ENCODE assay signal across 36 cellular contexts in genomic region chr2:172896541-172897144, GRCh38.
"Had no signal": no experiment of that assay in that cellular context is flagged by ENCODE, and none has a peak within 500 bp of the region (broad histone marks: within the 10 kb centered on the region; RNA-seq: fewer than 3 reads in every experiment).

No MANE protein-coding gene starts in this region.

- H3K36me3 Mint-ChIP-seq: activated naive CD4-positive, alpha-beta T cell treated with anti-CD3 and anti-CD28 coated beads, Interleukin-2, amount 50 U/mL, for 24 hours; activated naive CD8-positive, alpha-beta T cell treated with anti-CD3 and anti-CD28 coated beads for 36 hours; T-cell had no signal

- FAIRE-seq: bronchial epithelial cell had no signal

- H3K9me3 ChIP-seq: adrenal gland, gastrocnemius medialis, heart left ventricle had no signal

- H3K4me3 ChIP-seq: adrenal gland, coronary artery, dorsolateral prefrontal cortex, gastrocnemius medialis, heart left ventricle had no signal

- H3K4me1 Mint-ChIP-seq: activated B cell treated with CpG ODN at 0.5 μM for 24 hours; activated naive CD4-positive, alpha-beta T cell treated with anti-CD3 and anti-CD28 coated beads, Interleukin-2, amount 50 U/mL, for 24 hours; activated naive CD8-positive, alpha-beta T cell treated with anti-CD3 and anti-CD28 coated beads for 36 hours; activated naive CD8-positive, alpha-beta T cell treated with anti-CD3 and anti-CD28 coated beads, Interleukin-2, amount 50 U/mL, for 24 hours; activated T-helper 17 cell treated with anti-CD3 and anti-CD28 coated beads, Interleukin-2, amount 50 U/mL, for 72 hours; central memory CD8-positive, alpha-beta T cell; endodermal cell; T-cell had no signal

- H3K27ac ChIP-seq: adrenal gland, brain microvascular endothelial cell, coronary artery, dorsolateral prefrontal cortex, gastrocnemius medialis, heart left ventricle, WERI-Rb-1 had no signal

- DNase-seq: activated B cell treated with CpG ODN at 0.5 μM for 24 hours; activated CD4-positive, alpha-beta T cell treated with anti-CD3 and anti-CD28 coated beads for 48 hours; activated CD4-positive, alpha-beta T cell treated with anti-CD3 and anti-CD28 coated beads, Interleukin-2, amount 50 U/mL, for 1 hour; activated CD4-positive, alpha-beta T cell treated with anti-CD3 and anti-CD28 coated beads, Interleukin-2, amount 50 U/mL, for 48 hours; activated CD8-positive, alpha-beta memory T cell treated with anti-CD3 and anti-CD28 coated beads for 24 hours; activated CD8-positive, alpha-beta T cell treated with anti-CD3 and anti-CD28 coated beads for 36 hours; activated effector memory CD4-positive, alpha-beta T cell treated with Interleukin-2 at 50 U/mL for 16 hours; activated gamma-delta T cell treated with Interleukin-2 at 50 U/mL for 16 hours; activated naive CD4-positive, alpha-beta T cell treated with anti-CD3 and anti-CD28 coated beads for 36 hours; activated naive CD8-positive, alpha-beta T cell treated with anti-CD3 and anti-CD28 coated beads for 36 hours; activated naive CD8-positive, alpha-beta T cell treated with anti-CD3 and anti-CD28 coated beads, Interleukin-2, amount 50 U/mL, for 24 hours; activated T-cell treated with anti-CD3 and anti-CD28 coated beads, Interleukin-2, amount 50 U/mL, for 4 hours; adrenal gland; amygdala; aorta; brain microvascular endothelial cell; dorsolateral prefrontal cortex; effector memory CD4-positive, alpha-beta T cell; endodermal cell; foreskin fibroblast; gastrocnemius medialis; glutamatergic neuron; heart left ventricle; T-cell; T1000; WERI-Rb-1 had no signal

- H3K4me1 ChIP-seq: gastrocnemius medialis had no signal

- ATAC-seq: activated CD4-positive, CD25-positive, alpha-beta regulatory T cell treated with anti-CD3 and anti-CD28 coated beads, Interleukin-2, amount 50 U/mL, for 24 hours; activated CD8-positive, alpha-beta T cell treated with anti-CD3 and anti-CD28 coated beads for 36 hours; activated naive CD8-positive, alpha-beta T cell treated with anti-CD3 and anti-CD28 coated beads, Interleukin-2, amount 50 U/mL, for 24 hours; activated T-cell treated with anti-CD3 and anti-CD28 coated beads, Interleukin-2, amount 50 U/mL, for 4 hours; activated T-helper 17 cell treated with anti-CD3 and anti-CD28 coated beads, Interleukin-2, amount 50 U/mL, for 72 hours; esophagus mucosa; gastrocnemius medialis; heart left ventricle; T-cell had no signal

- H3K27ac Mint-ChIP-seq: activated B cell treated with CpG ODN at 0.5 μM for 24 hours; activated CD8-positive, alpha-beta T cell treated with anti-CD3 and anti-CD28 coated beads for 36 hours; activated naive CD4-positive, alpha-beta T cell treated with anti-CD3 and anti-CD28 coated beads for 36 hours; activated naive CD4-positive, alpha-beta T cell treated with anti-CD3 and anti-CD28 coated beads, Interleukin-2, amount 50 U/mL, for 24 hours; activated naive CD8-positive, alpha-beta T cell treated with anti-CD3 and anti-CD28 coated beads for 36 hours; activated naive CD8-positive, alpha-beta T cell treated with anti-CD3 and anti-CD28 coated beads, Interleukin-2, amount 50 U/mL, for 24 hours; activated T-helper 17 cell treated with anti-CD3 and anti-CD28 coated beads, Interleukin-2, amount 50 U/mL, for 72 hours; dendritic cell treated with granulocyte-macrophage colony-stimulating factor and Interleukin-4, amounts not matched to agents 40 ng/mL and 50 ng/mL, for 4 days; endodermal cell; T-cell; T-helper 1 cell treated with Interleukin-12 subunit alpha and Interleukin-12 subunit beta and Interleukin-4 antibody, amounts not matched to agents 30 μg/mL and 1 μg/mL, for 36 hours; T-helper 2 cell treated with Interferon-gamma antibody and Interleukin-4, amounts not matched to agents 5 μg/mL and 100 μg/mL, for 36 hours had no signal

- H3K27me3 ChIP-seq: adrenal gland, gastrocnemius medialis, heart left ventricle had no signal

- H3K36me3 ChIP-seq: adrenal gland, brain microvascular endothelial cell, gastrocnemius medialis, heart left ventricle, WERI-Rb-1 had no signal

- H3K4me3 Mint-ChIP-seq: activated B cell treated with CpG ODN at 0.5 μM for 24 hours; activated CD8-positive, alpha-beta T cell treated with anti-CD3 and anti-CD28 coated beads for 36 hours; activated naive CD4-positive, alpha-beta T cell treated with anti-CD3 and anti-CD28 coated beads for 36 hours; activated naive CD4-positive, alpha-beta T cell treated with anti-CD3 and anti-CD28 coated beads, Interleukin-2, amount 50 U/mL, for 24 hours; activated naive CD8-positive, alpha-beta T cell treated with anti-CD3 and anti-CD28 coated beads for 36 hours; activated naive CD8-positive, alpha-beta T cell treated with anti-CD3 and anti-CD28 coated beads, Interleukin-2, amount 50 U/mL, for 24 hours; activated T-cell treated with anti-CD3 and anti-CD28 coated beads, Interleukin-2, amount 50 U/mL, for 4 hours; activated T-helper 17 cell treated with anti-CD3 and anti-CD28 coated beads, Interleukin-2, amount 50 U/mL, for 72 hours; central memory CD8-positive, alpha-beta T cell; dendritic cell treated with granulocyte-macrophage colony-stimulating factor and Interleukin-4, amounts not matched to agents 40 ng/mL and 50 ng/mL, for 4 days; endodermal cell; T-cell; T-helper 1 cell treated with Interleukin-12 subunit alpha and Interleukin-12 subunit beta and Interleukin-4 antibody, amounts not matched to agents 30 μg/mL and 1 μg/mL, for 36 hours; T-helper 2 cell treated with Interferon-gamma antibody and Interleukin-4, amounts not matched to agents 5 μg/mL and 100 μg/mL, for 36 hours had no signal
